19 cellular contexts compared by ENCODE assay signal in the genomic region with DNA sequence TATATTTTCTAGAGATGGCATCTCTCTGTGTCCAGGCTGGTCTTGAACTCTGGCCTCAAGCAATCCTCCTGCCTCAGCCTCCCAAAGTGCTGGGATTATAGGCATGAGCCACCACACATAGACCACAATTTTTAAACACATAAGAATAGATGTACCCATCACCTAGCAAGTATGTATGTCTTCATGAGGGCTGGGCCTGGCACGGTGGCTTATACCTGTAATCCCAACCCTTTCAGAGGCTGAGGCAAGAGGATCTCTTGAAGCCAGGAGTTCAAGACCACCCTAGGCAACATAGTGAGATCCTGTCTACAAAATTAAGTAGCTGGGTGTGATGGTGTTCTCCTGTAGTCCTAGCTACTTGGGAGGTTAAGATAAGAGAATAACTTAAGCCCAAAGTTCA. TPM values are rescaled to one million over a fixed set of nuclear protein-coding genes. Genes with fewer than 3 reads are reported as not detected.
A peak's percentile ranks its signal among the peaks of the same experiment; 100 is the strongest.
DNase-seq lines count a peak whose midpoint lies in the region; ATAC-seq and TF ChIP-seq lines count a peak whose summit lies in the region.
"Had no signal": no experiment of that assay in that cellular context is flagged by ENCODE, and none has a peak within 500 bp of the region (broad histone marks: within the 10 kb centered on the region; RNA-seq: fewer than 3 reads in every experiment).

No MANE protein-coding gene starts in this region.

- H3K27me3 ChIP-seq in GM23338 (ENCODE audit: insufficient read depth) (no peaks in the 10 kb centered on the region), endodermal cell (ENCODE audit: control insufficient read depth, insufficient read depth, low read length, poor library complexity, severe bottlenecking) (no peaks in the 10 kb centered on the region)
- H3K27me3 ChIP-seq: BLaER1 treated with 17β-estradiol and CSF1 and Interleukin-3, amounts not matched to agents 10 nM and 100 nM had no signal

- 97 to 100% methylated on average over 1 of the region's 1 CpG for WGBS in endodermal cell (ENCODE audit: insufficient coverage in 1 of 2, insufficient read length in 1 of 2), 2 experiments

- H3K27ac Mint-ChIP-seq in GM23338 (no peak overlapping the region), endodermal cell (no peak overlapping the region)
- H3K27ac Mint-ChIP-seq in stimulated activated naive B cell treated with anti-CD40 and anti-IgM and Interleukin-4, amounts not matched to agents 10 μg/mL and 1 μg/mL and 100 μg/mL, for 72 hours = peak overlapping the region; percentile 9
- H3K27ac Mint-ChIP-seq: B cell; CD8-positive, alpha-beta T cell; HFFc6; IgD-negative memory B cell had no signal

- H3F3A ChIP-seq in GM23338 (replicated peaks; ENCODE audit: low read depth) = peaks cover 31% of the 10 kb centered on the region

- H3K9me3 Mint-ChIP-seq in GM23338 = no peaks in the 10 kb centered on the region
- no peaks in the 10 kb centered on the region for H3K9me3 Mint-ChIP-seq in endodermal cell
- H3K9me3 Mint-ChIP-seq in stimulated activated naive B cell treated with anti-CD40 and anti-IgM and Interleukin-4, amounts not matched to agents 10 μg/mL and 1 μg/mL and 100 μg/mL, for 72 hours = no peaks in the 10 kb centered on the region
- H3K9me3 Mint-ChIP-seq: CD8-positive, alpha-beta T cell; HFFc6; IgD-negative memory B cell had no signal

- H3K36me3 Mint-ChIP-seq in GM23338 (ENCODE audit: low read depth) = peaks cover 53% of the 10 kb centered on the region
- peaks cover 43% of the 10 kb centered on the region for H3K36me3 Mint-ChIP-seq in endodermal cell (ENCODE audit: low read depth)
- H3K36me3 Mint-ChIP-seq in stimulated activated naive B cell treated with anti-CD40 and anti-IgM and Interleukin-4, amounts not matched to agents 10 μg/mL and 1 μg/mL and 100 μg/mL, for 72 hours = peaks cover 45 to 51% of the 10 kb centered on the region in 2 donors

- H3K4me2 ChIP-seq in GM23338 = no peak overlapping the region
- H3K4me2 ChIP-seq: BLaER1 treated with 17β-estradiol and CSF1 and Interleukin-3, amounts not matched to agents 10 nM and 100 nM had no signal

- H3K27me3 Mint-ChIP-seq in GM23338 (ENCODE audit: insufficient read depth, low read depth, poor library complexity) (peaks cover 13% of the 10 kb centered on the region), endodermal cell (ENCODE audit: insufficient read depth) (no peaks in the 10 kb centered on the region)
- H3K27me3 Mint-ChIP-seq in stimulated activated naive B cell treated with anti-CD40 and anti-IgM and Interleukin-4, amounts not matched to agents 10 μg/mL and 1 μg/mL and 100 μg/mL, for 72 hours = no peaks in the 10 kb centered on the region
- H3K27me3 Mint-ChIP-seq: B cell, IgD-negative memory B cell had no signal

- no peaks in the 10 kb centered on the region for H3K9me2 ChIP-seq in GM23338 (ENCODE audit: insufficient read depth)

- H3K27ac ChIP-seq in GM23338 (ENCODE audit: low read depth) = 0 out of 2 replicates have a peak overlapping the region, but pooled peaks have one; percentile 36
- H3K27ac ChIP-seq in endodermal cell (ENCODE audit: low read depth, low read length) = no peak overlapping the region
- H3K27ac ChIP-seq: BLaER1 treated with 17β-estradiol and CSF1 and Interleukin-3, amounts not matched to agents 10 nM and 100 nM; HL-60 had no signal

- peaks cover 12% of the 10 kb centered on the region for H4K20me1 ChIP-seq in GM23338 (replicated peaks; ENCODE audit: insufficient read depth)

- peaks cover 48% of the 10 kb centered on the region for H3K36me3 ChIP-seq in GM23338 (ENCODE audit: insufficient read depth)
- peaks cover 40% of the 10 kb centered on the region for H3K36me3 ChIP-seq in endodermal cell (ENCODE audit: control insufficient read depth, insufficient read depth, low read length)

- no peak overlapping the region for H3K9ac ChIP-seq in endodermal cell (ENCODE audit: extremely low read depth, low read length, poor library complexity, severe bottlenecking)
- H3K9ac ChIP-seq: BLaER1 treated with 17β-estradiol and CSF1 and Interleukin-3, amounts not matched to agents 10 nM and 100 nM had no signal

- TF ChIP-seq CTCF in GM23338 (conservative IDR thresholded peaks at IDR 0.05; ENCODE audit: low read depth in 2 of 2) = no peak
- TF ChIP-seq CTCF in endodermal cell (conservative IDR thresholded peaks at IDR 0.05) = no peak

- H3K4me1 Mint-ChIP-seq in GM23338 (peaks cover 17% of the 10 kb centered on the region), endodermal cell (peaks cover 17% of the 10 kb centered on the region)
- H3K4me1 Mint-ChIP-seq in stimulated activated naive B cell treated with anti-CD40 and anti-IgM and Interleukin-4, amounts not matched to agents 10 μg/mL and 1 μg/mL and 100 μg/mL, for 72 hours = peaks cover 20 to 35% of the 10 kb centered on the region in 2 donors

- ATAC-seq in GM23338 = no peak
- no peak for ATAC-seq in stimulated activated naive B cell treated with anti-CD40 and anti-IgM and Interleukin-4, amounts not matched to agents 10 μg/mL and 1 μg/mL and 100 μg/mL, for 72 hours (replicated peaks)
- ATAC-seq: CD8-positive, alpha-beta T cell; HCT116 had no signal

- DNase-seq in activated effector memory CD4-positive, alpha-beta T cell treated with anti-CD3 and anti-CD28 coated beads, Interleukin-2, amount 50 U/mL, for 16 hours = peak; percentile 22
- no peak for DNase-seq in activated effector memory CD4-positive, alpha-beta T cell treated with Interleukin-2 at 50 U/mL for 16 hours
- DNase-seq in GM23338 (ENCODE audit: low spot score) (no peak), endodermal cell (peak; percentile 24), dermis blood vessel endothelial cell (no peak), GM03348 (ENCODE audit: low spot score) (no peak)
- DNase-seq in stimulated activated naive B cell treated with anti-CD40 and anti-IgM and Interleukin-4, amounts not matched to agents 10 μg/mL and 1 μg/mL and 100 μg/mL, for 72 hours = no peak
- DNase-seq: 8988T; Calu3; CD8-positive, alpha-beta T cell; DMS53; GOT3; H7; HFFc6 had no signal

- H3K79me2 ChIP-seq in GM23338 (replicated peaks; ENCODE audit: insufficient read depth) = no peaks in the 10 kb centered on the region; the same call in 1 of the 2 replicates

- peaks cover 17% of the 10 kb centered on the region for H3K4me1 ChIP-seq in GM23338 (ENCODE audit: insufficient read depth)
- no peaks in the 10 kb centered on the region for H3K4me1 ChIP-seq in endodermal cell (ENCODE audit: control insufficient read depth, insufficient read depth, low read length)

- H3K4me3 ChIP-seq in GM23338 = no peak overlapping the region
- no peak overlapping the region for H3K4me3 ChIP-seq in endodermal cell (ENCODE audit: low read length)
- H3K4me3 ChIP-seq: BLaER1 treated with 17β-estradiol and CSF1 and Interleukin-3, amounts not matched to agents 10 nM and 100 nM had no signal

- no peaks in the 10 kb centered on the region for H3K9me3 ChIP-seq in endodermal cell (ENCODE audit: control insufficient read depth, low read length)
- H3K9me3 ChIP-seq: BLaER1 treated with 17β-estradiol and CSF1 and Interleukin-3, amounts not matched to agents 10 nM and 100 nM had no signal

- no peak overlapping the region for H2AFZ ChIP-seq in GM23338

- H3K4me3 Mint-ChIP-seq in GM23338 (no peak overlapping the region), endodermal cell (no peak overlapping the region)
- H3K4me3 Mint-ChIP-seq in stimulated activated naive B cell treated with anti-CD40 and anti-IgM and Interleukin-4, amounts not matched to agents 10 μg/mL and 1 μg/mL and 100 μg/mL, for 72 hours = no peak overlapping the region
- H3K4me3 Mint-ChIP-seq: B cell; CD8-positive, alpha-beta T cell; HFFc6; IgD-negative memory B cell had no signal

TF ChIP-seq in GM23338, 12 proteins besides CTCF, POLR2A, EP300 and RAD21 (continues in another document):
- TF ChIP-seq EZH2phosphoT487 (IDR thresholded peaks at IDR 0.05; ENCODE audit: unreplicated experiment) (no peak), ZNF331 (CRISPR knock-in tag; IDR thresholded peaks at IDR 0.05; ENCODE audit: low read depth) (no peak), CREB1 (CRISPR knock-in tag; IDR thresholded peaks at IDR 0.05; ENCODE audit: low read depth) (no peak)

RNA-seq across cellular contexts. Expression of a gene that starts 13.8 kb away (rescaled TPM):
- 579 and 750 TPM in 2 replicates for total RNA-seq in GM23338 (2014; rRNA removed; shearing (Covaris generic))
- 1,330 and 1,384 TPM in 2 replicates for polyA plus RNA-seq in GM23338 (2016; fragmentation: Nextera tagmentation; extraction: Ambion mirVana)
- total RNA-seq in endodermal cell (100 to 1,000 TPM; 375 to 400 TPM), dermis blood vessel endothelial cell (236 and 706 TPM in 2 replicates)
- 425 TPM for polyA plus RNA-seq in endodermal cell (2013, experiment 1 of 2)
- polyA plus RNA-seq in endodermal cell (2013, experiment 2 of 2) = 398 TPM

RNA-seq across cellular contexts. Expression of a gene that starts 13.9 kb away (rescaled TPM):
- 52.8 and 69.4 TPM in 2 replicates for total RNA-seq in GM23338 (2014; rRNA removed; shearing (Covaris generic))
- 19.0 and 20.1 TPM in 2 replicates for polyA plus RNA-seq in GM23338 (2016; fragmentation: Nextera tagmentation; extraction: Ambion mirVana)
- total RNA-seq in endodermal cell (10 to 100 TPM; 74.2 to 88.9 TPM), dermis blood vessel endothelial cell (76.6 and 85.2 TPM in 2 replicates)
- polyA plus RNA-seq in endodermal cell (2013, experiment 1 of 2) = 65.0 TPM
- 60.3 TPM for polyA plus RNA-seq in endodermal cell (2013, experiment 2 of 2)

RNA-seq across cellular contexts. Expression of a gene that starts 23.3 kb away (rescaled TPM):
- total RNA-seq in GM23338 (2014; rRNA removed; shearing (Covaris generic)) = 11.6 and 18.6 TPM in 2 replicates
- 7.4 and 8.9 TPM in 2 replicates for polyA plus RNA-seq in GM23338 (2016; fragmentation: Nextera tagmentation; extraction: Ambion mirVana)
- total RNA-seq in endodermal cell = 10 to 100 TPM; 16.3 to 19.0 TPM
- polyA plus RNA-seq in endodermal cell (2013, experiment 1 of 2) = 16.5 TPM
- 15.7 TPM for polyA plus RNA-seq in endodermal cell (2013, experiment 2 of 2)
- 17.5 and 22.5 TPM in 2 replicates for total RNA-seq in dermis blood vessel endothelial cell

Comparison
In these comparisons a context has a peak if more than half of its experiments do, and no peak if none do; other contexts are left out.
1. DNase-seq: peak in activated effector memory CD4-positive, alpha-beta T cell treated with anti-CD3 and anti-CD28 coated beads, Interleukin-2, amount 50 U/mL, for 16 hours (single experiment) and endodermal cell (single experiment); none in activated effector memory CD4-positive, alpha-beta T cell treated with Interleukin-2 at 50 U/mL for 16 hours (single experiment), GM23338 (single experiment), stimulated activated naive B cell treated with anti-CD40 and anti-IgM and Interleukin-4, amounts not matched to agents 10 μg/mL and 1 μg/mL and 100 μg/mL, for 72 hours (single experiment), dermis blood vessel endothelial cell (single experiment) and GM03348 (single experiment).